ENCODE assay signal across 9 cellular contexts in the genomic region with DNA sequence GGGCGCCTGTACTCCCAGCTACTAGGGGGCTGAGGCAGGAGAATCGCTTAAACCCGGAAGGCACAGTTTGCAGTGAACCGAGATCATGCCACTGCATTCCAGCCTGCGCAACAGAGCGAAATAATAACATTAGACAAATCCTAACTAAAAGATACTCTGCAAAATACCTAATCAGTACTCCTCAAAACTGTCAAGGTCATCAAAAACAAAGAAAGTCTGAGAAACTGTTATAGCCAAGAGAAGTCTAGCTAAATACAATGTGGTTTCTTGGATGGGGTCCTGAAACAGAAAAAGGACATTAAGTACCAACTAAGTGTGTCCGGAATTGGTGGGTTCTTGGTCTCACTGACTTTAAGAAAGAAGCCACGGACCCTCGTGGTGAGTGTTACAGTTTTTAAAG.
"Had no signal": no experiment of that assay in that cellular context is flagged by ENCODE, and none has a peak within 500 bp of the region (broad histone marks: within the 10 kb centered on the region; RNA-seq: fewer than 3 reads in every experiment).

No MANE protein-coding gene starts in this region.

- H3K4me3 ChIP-seq: GM23248, HAP-1 had no signal

- H3K27ac Mint-ChIP-seq: HFFc6, IgD-negative memory B cell had no signal

- H3K4me3 Mint-ChIP-seq: HFFc6, IgD-negative memory B cell had no signal

- H3K27ac ChIP-seq: GM23248, HL-60 had no signal

- H3K4me1 ChIP-seq: HAP-1 had no signal

- H3K9me3 ChIP-seq: HAP-1 had no signal

- DNase-seq: GM23248, GOT3, H7, HFFc6, KG1 had no signal

- H2AFZ ChIP-seq: GM23248 had no signal

- H3K36me3 ChIP-seq: HAP-1 had no signal

- H3K36me3 Mint-ChIP-seq: IgD-negative memory B cell had no signal

- H3K9me3 Mint-ChIP-seq: HFFc6, IgD-negative memory B cell had no signal

- H3K9ac ChIP-seq: GM23248 had no signal

- ATAC-seq: HCT116 had no signal
